Comparison of ENCODE assay signal across 16 cellular contexts in the genomic region with DNA sequence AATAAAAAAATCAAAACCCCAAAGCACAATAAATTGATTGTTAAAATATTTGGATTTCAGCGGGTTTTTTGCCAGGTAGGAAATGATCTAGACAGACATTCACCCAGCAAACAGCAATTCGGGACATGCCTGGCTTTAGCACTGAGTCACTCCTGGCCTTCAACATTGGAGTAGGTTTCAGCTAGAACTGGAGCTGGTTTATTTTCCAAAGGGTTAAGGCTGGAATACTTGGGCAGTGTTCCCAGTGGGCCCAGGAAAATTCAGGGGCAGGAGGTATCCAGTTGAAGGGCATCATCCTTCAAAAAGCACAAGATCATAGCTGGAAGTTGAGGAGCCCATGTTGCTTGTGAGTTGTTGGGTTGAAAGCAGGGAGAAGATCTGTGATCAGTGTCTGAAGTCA. TPM values are rescaled to one million over a fixed set of nuclear protein-coding genes. Genes with fewer than 3 reads are reported as not detected.
A peak's percentile ranks its signal among the peaks of the same experiment; 100 is the strongest.
DNase-seq lines count a peak whose midpoint lies in the region; TF ChIP-seq lines count a peak whose summit lies in the region.
"Had no signal": no experiment of that assay in that cellular context is flagged by ENCODE, and none has a peak within 500 bp of the region (broad histone marks: within the 10 kb centered on the region; RNA-seq: fewer than 3 reads in every experiment).

No MANE protein-coding gene starts in this region.

- WGBS in transverse colon (ENCODE audit: low coverage in 1 of 2), 2 donors: 50 to 87% methylated on average over 1 to 2 of the region's 2 CpGs

- in situ Hi-C loops in brain microvascular endothelial cell (cut with HindIII; ENCODE audit: low pct_ligation_motif_present, low sequenced_read_pairs) (no loop called here), transverse colon (cut with MboI; ENCODE audit: low pct_ligation_motif_present in 1 of 4, low pct_unique_long_range_greater_than_20kb in 1 of 4, low sequenced_read_pairs in 3 of 4) (loop anchor here in 1 of 4 donors (10.0 kb wide), 1 partner anchor 58 kb away; no protein-coding TSS in a partner anchor)

- no peak for TF ChIP-seq POLR2A in transverse colon (IDR thresholded peaks at IDR 0.05)

- BruUV-seq in Calu3 (replicated peaks; lab: Mats Ljungman, UMichigan): no TSS peak

- H3K27ac ChIP-seq in HL-60 (replicated peaks): peak overlapping the region; percentile 19; the same call in 1 of the 2 replicates
- peak overlapping the region; percentile 77 for H3K27ac ChIP-seq in brain microvascular endothelial cell
- H3K27ac ChIP-seq in iPS-18a (ENCODE audit: low read length): peak overlapping the region; percentile 48
- peak overlapping the region in 3 of 4 donors; percentile 66 to 79 (median 72) for H3K27ac ChIP-seq in transverse colon

- no peak overlapping the region for H3K9ac ChIP-seq in iPS-18a (ENCODE audit: low read length)

- H3K9me3 Mint-ChIP-seq in Calu3 (ENCODE audit: low read depth, unreplicated experiment): no peaks in the 10 kb centered on the region
- H3K9me3 Mint-ChIP-seq: activated T-cell treated with anti-CD3 and anti-CD28 coated beads, Interleukin-2, amount 50 U/mL, for 24 hours; CD8-positive, alpha-beta memory T cell; naive thymus-derived CD4-positive, alpha-beta T cell; T-helper 1 cell treated with Interleukin-12 subunit alpha and Interleukin-12 subunit beta and Interleukin-4 antibody, amounts not matched to agents 30 μg/mL and 1 μg/mL, for 36 hours had no signal

- H3K27ac Mint-ChIP-seq in Calu3 (ENCODE audit: unreplicated experiment): no peak overlapping the region
- H3K27ac Mint-ChIP-seq: T-helper 1 cell treated with Interleukin-12 subunit alpha and Interleukin-12 subunit beta and Interleukin-4 antibody, amounts not matched to agents 30 μg/mL and 1 μg/mL, for 36 hours had no signal

- DNase-seq in HL-60 (ENCODE audit: low read depth in 1 of 2, low spot score in 1 of 2) (no peak), brain microvascular endothelial cell (no peak), transverse colon (no peak), Calu3 (no peak), NCI-H524 (lab: John Stamatoyannopoulos, UW) (no peak), posterior cingulate gyrus (no peak)
- DNase-seq: activated T-cell treated with anti-CD3 and anti-CD28 coated beads, Interleukin-2, amount 50 U/mL, for 24 hours; amniotic stem cell; CD8-positive, alpha-beta memory T cell; dorsolateral prefrontal cortex; naive thymus-derived CD4-positive, alpha-beta T cell; NCI-H1436 treated with DMSO at 0.1 percent for 48 hours; NCI-H526; stimulated activated CD4-positive, alpha-beta T cell treated with anti-CD3 and anti-CD28 coated beads, Interleukin-2, amount 100 ng/mL, for 24 hours had no signal

- no peaks in the 10 kb centered on the region for H3K27me3 Mint-ChIP-seq in Calu3 (ENCODE audit: unreplicated experiment)
- H3K27me3 Mint-ChIP-seq: activated T-cell treated with anti-CD3 and anti-CD28 coated beads, Interleukin-2, amount 50 U/mL, for 24 hours; CD8-positive, alpha-beta memory T cell; naive thymus-derived CD4-positive, alpha-beta T cell had no signal

- H3K4me3 ChIP-seq in HL-60 (replicated peaks; ENCODE audit: insufficient read depth, low read length): no peak overlapping the region
- H3K4me3 ChIP-seq in brain microvascular endothelial cell (ENCODE audit: low read depth, low read length): no peak overlapping the region
- no peak overlapping the region for H3K4me3 ChIP-seq in iPS-18a (ENCODE audit: low read length)
- no peak overlapping the region for H3K4me3 ChIP-seq in transverse colon
- H3K4me3 ChIP-seq: dorsolateral prefrontal cortex had no signal

- H3K27me3 ChIP-seq in HL-60 (ENCODE audit: insufficient read depth, poor library complexity, severe bottlenecking) (no peaks in the 10 kb centered on the region), brain microvascular endothelial cell (replicated peaks) (no peaks in the 10 kb centered on the region), iPS-18a (ENCODE audit: control insufficient read depth, insufficient read depth, low read length) (no peaks in the 10 kb centered on the region), transverse colon (no peaks in the 10 kb centered on the region)

- peaks cover 25% of the 10 kb centered on the region for H3K36me3 Mint-ChIP-seq in Calu3 (ENCODE audit: insufficient read depth, unreplicated experiment)

- H3K4me1 ChIP-seq in iPS-18a (ENCODE audit: control insufficient read depth, low read depth, low read length) (peaks cover 8% of the 10 kb centered on the region), transverse colon (no peaks in the 10 kb centered on the region)

- TF ChIP-seq CTCF in HL-60 (IDR thresholded peaks at IDR 0.05; ENCODE audit: insufficient read depth, low read length) (no peak), brain microvascular endothelial cell (IDR thresholded peaks at IDR 0.05; ENCODE audit: low read depth, low read length, missing control alignments) (no peak), transverse colon (IDR thresholded peaks at IDR 0.05) (no peak), Calu3 (IDR thresholded peaks at IDR 0.05; ENCODE audit: unreplicated experiment) (no peak)

- intact Hi-C loops in transverse colon (cut with DNase I; ENCODE audit: low total_unique reads): no loop called here
- intact Hi-C loops in Calu3 (cut with micrococcal nuclease; ENCODE audit: unreplicated experiment): no loop called here
- intact Hi-C loops in posterior cingulate gyrus (cut with DNase I): loop anchor here (2.0 to 10.0 kb wide), 3 partner anchors 66 to 865 kb away; no protein-coding TSS in a partner anchor

- TF ChIP-seq EP300 in transverse colon (IDR thresholded peaks at IDR 0.05; ENCODE audit: low read depth): no peak

- H3K36me3 ChIP-seq in brain microvascular endothelial cell (replicated peaks) (peaks cover 2% of the 10 kb centered on the region), iPS-18a (ENCODE audit: control insufficient read depth, low read depth, low read length) (peaks cover 68% of the 10 kb centered on the region), transverse colon (no peaks in the 10 kb centered on the region)

- no peak overlapping the region for H3K4me3 Mint-ChIP-seq in Calu3 (ENCODE audit: low read depth, unreplicated experiment)
- H3K4me3 Mint-ChIP-seq: activated T-cell treated with anti-CD3 and anti-CD28 coated beads, Interleukin-2, amount 50 U/mL, for 24 hours; CD8-positive, alpha-beta memory T cell; naive thymus-derived CD4-positive, alpha-beta T cell; T-helper 1 cell treated with Interleukin-12 subunit alpha and Interleukin-12 subunit beta and Interleukin-4 antibody, amounts not matched to agents 30 μg/mL and 1 μg/mL, for 36 hours had no signal

- CTCF ChIA-PET in Calu3 (lab: Charles Lee): interaction anchor here (1.7 kb wide), 1 partner anchor 219 kb away, joined by 8 read pairs; no protein-coding TSS in a partner anchor

- H3K9me3 ChIP-seq in iPS-18a (ENCODE audit: control insufficient read depth, low read depth, low read length) (no peaks in the 10 kb centered on the region), transverse colon (no peaks in the 10 kb centered on the region)

- peaks cover 13% of the 10 kb centered on the region for H3K4me1 Mint-ChIP-seq in Calu3 (ENCODE audit: low read depth, unreplicated experiment)

RNA-seq across cellular contexts. Expression of a gene that starts 41.0 kb away (rescaled TPM):
- total RNA-seq in transverse colon (10 to 100 TPM in 2 of 4 donors, 1 to 10 TPM in 2; 3.4 to 24.7 (median 12.4) TPM), Calu3 (2022) (22.0 and 22.2 TPM in 2 replicates)

RNA-seq across cellular contexts. Expression of a gene that starts 42.9 kb away (rescaled TPM):
- total RNA-seq in transverse colon (10 to 100 TPM; 32.2 to 67.4 (median 55.2) TPM), Calu3 (2022) (183 and 196 TPM in 2 replicates)

Comparison
In these comparisons a context has a peak if more than half of its experiments do, and no peak if none do; other contexts are left out.
1. H3K27ac ChIP-seq: peak in every context shown above with its lines; median percentile 77 in brain microvascular endothelial cell; 72 in transverse colon; 48 in iPS-18a; 19 in HL-60.